8 cellular contexts compared by ENCODE assay signal in the genomic region with DNA sequence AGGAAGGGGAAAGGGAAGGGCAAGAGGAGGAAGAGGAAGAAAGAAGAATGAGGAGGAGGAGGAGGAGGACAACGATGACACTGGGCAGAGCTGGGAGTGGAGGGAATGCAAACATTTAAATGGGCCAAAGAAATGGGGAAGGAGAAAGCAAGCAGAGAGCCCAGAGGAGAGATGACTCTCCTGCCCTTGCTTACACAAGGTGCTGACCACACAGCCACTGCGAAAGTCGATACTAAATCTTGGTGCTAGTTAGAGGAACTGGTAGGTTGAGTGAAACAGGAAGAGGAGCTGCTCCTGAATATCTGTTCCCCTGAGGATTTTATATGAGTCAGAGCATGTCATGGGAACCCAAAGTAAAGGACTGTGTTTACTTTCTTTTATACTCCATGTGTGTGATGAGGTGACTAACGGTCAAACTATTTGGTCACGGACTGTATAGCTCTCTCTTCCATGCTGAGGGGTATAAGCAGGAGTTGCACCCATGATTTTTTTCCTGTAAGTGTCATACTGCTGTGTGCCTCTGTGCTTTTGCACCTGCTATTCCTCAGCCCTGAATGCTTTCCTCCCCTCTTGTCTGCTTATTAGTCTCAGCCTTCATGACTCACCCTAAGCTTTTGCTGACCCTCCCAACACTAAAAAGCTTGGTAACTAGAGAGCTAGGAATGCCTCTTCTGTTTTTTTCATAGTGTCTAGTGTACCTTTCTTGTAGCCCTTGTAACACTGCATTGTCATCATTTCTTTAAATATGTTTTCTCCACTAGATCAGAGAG. TPM values are rescaled to one million over a fixed set of nuclear protein-coding genes. Genes with fewer than 3 reads are reported as not detected.
A peak's percentile ranks its signal among the peaks of the same experiment; 100 is the strongest.
DNase-seq lines count a peak whose midpoint lies in the region; ATAC-seq, FAIRE-seq and TF ChIP-seq lines count a peak whose summit lies in the region.

No MANE protein-coding gene starts in this region.

- peaks cover 14% of the 10 kb centered on the region for H3K4me1 ChIP-seq in astrocyte (ENCODE audit: insufficient read depth, low read length)
- H3K4me1 ChIP-seq in lower lobe of right lung = peaks cover 13% of the 10 kb centered on the region

- no peaks in the 10 kb centered on the region for H3K36me3 Mint-ChIP-seq in astrocyte (ENCODE audit: low read depth, unreplicated experiment)

- H3K4me2 ChIP-seq in astrocyte (ENCODE audit: low read length) = peak overlapping the region; percentile 82

- H3K27ac Mint-ChIP-seq in astrocyte (ENCODE audit: unreplicated experiment) = peak overlapping the region; percentile 87

- peak overlapping the region; percentile 55 for H3K4me3 Mint-ChIP-seq in astrocyte (ENCODE audit: unreplicated experiment)

- no peaks in the 10 kb centered on the region for H3K36me3 ChIP-seq in astrocyte (ENCODE audit: insufficient read depth, low read length)
- no peaks in the 10 kb centered on the region for H3K36me3 ChIP-seq in lower lobe of right lung

- no peaks in the 10 kb centered on the region for H4K20me1 ChIP-seq in astrocyte (ENCODE audit: insufficient read depth, low read length)

- no peak for TF ChIP-seq CTCF in astrocyte (IDR thresholded peaks at IDR 0.05; ENCODE audit: insufficient read depth, low read depth, low read length)
- TF ChIP-seq CTCF in lower lobe of right lung (IDR thresholded peaks at IDR 0.05) = no peak

- H3K9me3 ChIP-seq in astrocyte (ENCODE audit: insufficient read depth, low read depth, low read length) (no peaks in the 10 kb centered on the region), lower lobe of right lung (no peaks in the 10 kb centered on the region)

- no peaks in the 10 kb centered on the region for H3K9me3 Mint-ChIP-seq in astrocyte (ENCODE audit: unreplicated experiment)

- no peak overlapping the region for H3K4me3 ChIP-seq in astrocyte (ENCODE audit: insufficient read depth, low read depth, low read length)
- no peak overlapping the region for H3K4me3 ChIP-seq in lower lobe of right lung

- H3K4me1 Mint-ChIP-seq in astrocyte (ENCODE audit: low read depth, unreplicated experiment) = peaks cover 8% of the 10 kb centered on the region

- H3K27me3 ChIP-seq in astrocyte (ENCODE audit: insufficient read depth, low read length) (no peaks in the 10 kb centered on the region), lower lobe of right lung (ENCODE audit: low read depth) (no peaks in the 10 kb centered on the region)

- DNase-seq in AG20443 (ENCODE audit: low spot score) = peak; percentile 66
- peak; percentile 41 for DNase-seq in NCI-H2029 (lab: John Stamatoyannopoulos, UW)
- DNase-seq in astrocyte (ENCODE audit: low read depth) = peak; percentile 93
- peak; percentile 66 for DNase-seq in lower lobe of right lung
- DNase-seq in central memory CD4-positive, alpha-beta T cell = no peak
- DNase-seq in activated effector memory CD4-positive, alpha-beta T cell treated with Interleukin-2 at 50 U/mL for 16 hours = no peak

- ATAC-seq in GM18519 (IDR thresholded peaks at IDR 0.05; ENCODE audit: low FRiP score, unreplicated experiment) (peak; percentile 75), HG02943 (IDR thresholded peaks at IDR 0.05; ENCODE audit: low read depth, unreplicated experiment) (peak; percentile 89), lower lobe of right lung (peak; percentile 95 to 96)

- H3K79me2 ChIP-seq in astrocyte (ENCODE audit: insufficient read depth, low read length) = no peaks in the 10 kb centered on the region

- H2AFZ ChIP-seq in astrocyte (ENCODE audit: low read depth, low read length) = peak overlapping the region; percentile 46

- intact Hi-C loops in lower lobe of right lung (cut with DNase I) = no loop called here

- H3K27ac ChIP-seq in astrocyte (ENCODE audit: low read depth, low read length) (peak overlapping the region; percentile 73), lower lobe of right lung (peak overlapping the region; percentile 64)

- peaks cover 4% of the 10 kb centered on the region for H3K27me3 Mint-ChIP-seq in astrocyte (ENCODE audit: low read depth, unreplicated experiment)

- peak; percentile 81 for FAIRE-seq in astrocyte (lab: Jason Lieb, UNC)

- peak overlapping the region; percentile 60 for H3K9ac ChIP-seq in astrocyte (ENCODE audit: low read length)

RNA-seq across cellular contexts. Expression of a gene that starts 9.5 kb away (rescaled TPM):
- total RNA-seq in astrocyte (1.2 and 1.5 TPM in 2 replicates), lower lobe of right lung (6.8 TPM)

Comparison
In these comparisons a context has a peak if more than half of its experiments do, and no peak if none do; other contexts are left out.
1. DNase-seq: peak in AG20443 (single experiment), NCI-H2029 (single experiment), astrocyte (single experiment) and lower lobe of right lung (single experiment); none in central memory CD4-positive, alpha-beta T cell (single experiment) and activated effector memory CD4-positive, alpha-beta T cell treated with Interleukin-2 at 50 U/mL for 16 hours (single experiment).
2. Peak in every context shown above with its lines, with median percentiles within 50 percentile points of each other: ATAC-seq.